ENCODE assay signal across 2 cellular contexts in genomic region chr10:4772202-4772570, GRCh38.
TF ChIP-seq lines count a peak whose summit lies in the region.

No MANE protein-coding gene starts in this region.

TF ChIP-seq in A549, 52 proteins besides CTCF, POLR2A, EP300 and RAD21:
- TF ChIP-seq ELK1 (IDR thresholded peaks at IDR 0.05; ENCODE audit: low read depth, low read length) (no peak), PHF8 (IDR thresholded peaks at IDR 0.05; ENCODE audit: borderline replicate concordance, low read depth) (no peak), FOSL2 (IDR thresholded peaks at IDR 0.05) (no peak), FOSL2 (CRISPR knock-in tag; IDR thresholded peaks at IDR 0.05) (no peak), CBX2 (IDR thresholded peaks at IDR 0.05; ENCODE audit: borderline replicate concordance, low read depth) (no peak), REST (IDR thresholded peaks at IDR 0.05) (no peak)

TF ChIP-seq in HCT116, 20 proteins besides CTCF, POLR2A, EP300 and RAD21:
- no peak for TF ChIP-seq EZH2phosphoT487 (IDR thresholded peaks at IDR 0.05; ENCODE audit: borderline replicate concordance)
TF ChIP-seq in HCT116: peak in this region for 0.
